1 cellular context compared by ENCODE assay signal in the genomic region with DNA sequence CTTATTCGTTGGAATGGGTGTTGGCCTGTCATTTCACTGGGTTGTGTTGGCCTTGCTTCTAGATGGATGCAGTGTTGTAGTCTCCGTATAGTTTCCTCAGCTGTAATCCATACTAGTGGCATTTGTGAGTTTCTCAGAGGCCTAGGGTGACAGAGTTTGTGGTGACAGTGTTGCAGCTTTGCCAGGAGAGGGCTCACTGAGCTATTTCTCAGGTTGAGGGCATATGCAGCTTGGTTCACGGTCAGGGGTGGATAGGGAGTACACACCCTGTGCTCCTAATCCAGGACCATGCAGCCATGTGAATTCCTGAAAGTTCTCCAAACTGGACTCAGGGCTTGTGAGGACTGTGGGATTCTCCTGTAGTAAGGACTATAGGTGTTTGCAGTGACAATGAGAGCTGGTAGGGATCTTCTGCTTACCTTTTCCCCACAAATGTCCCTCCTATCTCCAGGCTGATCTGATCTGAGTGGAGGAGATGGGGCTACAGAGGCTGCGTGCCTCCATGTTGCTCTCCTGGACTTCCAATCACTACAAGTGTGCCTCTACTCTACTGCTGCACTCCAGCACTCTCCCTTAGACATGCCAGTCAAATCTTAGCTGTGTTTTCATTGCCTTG.
TF ChIP-seq lines count a peak whose summit lies in the region.

No MANE protein-coding gene starts in this region.

TF ChIP-seq in HepG2, 621 proteins besides CTCF, POLR2A, EP300 and RAD21 (continued from another document):
- TF ChIP-seq, protein P1, sequence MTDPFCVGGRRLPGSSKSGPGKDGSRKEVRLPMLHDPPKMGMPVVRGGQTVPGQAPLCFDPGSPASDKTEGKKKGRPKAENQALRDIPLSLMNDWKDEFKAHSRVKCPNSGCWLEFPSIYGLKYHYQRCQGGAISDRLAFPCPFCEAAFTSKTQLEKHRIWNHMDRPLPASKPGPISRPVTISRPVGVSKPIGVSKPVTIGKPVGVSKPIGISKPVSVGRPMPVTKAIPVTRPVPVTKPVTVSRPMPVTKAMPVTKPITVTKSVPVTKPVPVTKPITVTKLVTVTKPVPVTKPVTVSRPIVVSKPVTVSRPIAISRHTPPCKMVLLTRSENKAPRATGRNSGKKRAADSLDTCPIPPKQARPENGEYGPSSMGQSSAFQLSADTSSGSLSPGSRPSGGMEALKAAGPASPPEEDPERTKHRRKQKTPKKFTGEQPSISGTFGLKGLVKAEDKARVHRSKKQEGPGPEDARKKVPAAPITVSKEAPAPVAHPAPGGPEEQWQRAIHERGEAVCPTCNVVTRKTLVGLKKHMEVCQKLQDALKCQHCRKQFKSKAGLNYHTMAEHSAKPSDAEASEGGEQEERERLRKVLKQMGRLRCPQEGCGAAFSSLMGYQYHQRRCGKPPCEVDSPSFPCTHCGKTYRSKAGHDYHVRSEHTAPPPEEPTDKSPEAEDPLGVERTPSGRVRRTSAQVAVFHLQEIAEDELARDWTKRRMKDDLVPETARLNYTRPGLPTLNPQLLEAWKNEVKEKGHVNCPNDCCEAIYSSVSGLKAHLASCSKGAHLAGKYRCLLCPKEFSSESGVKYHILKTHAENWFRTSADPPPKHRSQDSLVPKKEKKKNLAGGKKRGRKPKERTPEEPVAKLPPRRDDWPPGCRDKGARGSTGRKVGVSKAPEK (CRISPR knock-in tag; IDR thresholded peaks at IDR 0.05; ENCODE audit: borderline replicate concordance), result no peak
- peak; percentile 78 for TF ChIP-seq STAG1 (CRISPR knock-in tag; IDR thresholded peaks at IDR 0.05)
